10 cellular contexts compared by ENCODE assay signal in the genomic region with DNA sequence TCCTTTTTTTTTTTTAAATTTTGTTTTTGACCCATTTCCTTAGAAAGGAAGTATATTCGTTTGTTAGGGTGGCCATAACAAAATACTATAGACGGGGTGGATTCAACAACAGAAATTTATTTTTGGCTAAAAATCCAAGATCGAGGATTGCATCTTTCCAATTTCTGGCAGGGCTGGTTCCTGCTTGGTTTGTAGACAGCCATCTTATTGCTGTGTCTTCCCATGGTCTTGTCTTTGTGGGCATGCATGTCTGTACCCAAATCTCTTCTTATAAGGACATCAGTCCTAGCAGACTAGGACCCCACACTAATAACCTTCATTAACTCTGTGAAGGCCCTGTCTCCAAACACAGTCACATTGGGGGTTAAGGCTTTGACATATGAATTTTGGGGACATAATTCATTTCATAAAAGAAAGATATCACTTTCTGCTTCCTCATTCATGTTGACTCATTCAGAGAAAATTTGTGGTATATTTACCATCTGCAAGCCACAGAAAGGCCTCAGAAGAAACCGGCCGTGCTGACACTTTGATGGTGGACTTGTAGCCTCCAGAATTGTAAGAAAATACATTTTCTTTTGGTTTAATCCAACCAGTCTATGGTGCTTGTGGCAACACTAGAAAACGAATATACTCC.
DNase-seq lines count a peak whose midpoint lies in the region; ATAC-seq and TF ChIP-seq lines count a peak whose summit lies in the region.
"Had no signal": no experiment of that assay in that cellular context is flagged by ENCODE, and none has a peak within 500 bp of the region (broad histone marks: within the 10 kb centered on the region; RNA-seq: fewer than 3 reads in every experiment).

No MANE protein-coding gene starts in this region.

- peaks cover 4% of the 10 kb centered on the region for H3K27me3 ChIP-seq in adipocyte (replicated peaks; ENCODE audit: control insufficient read depth, insufficient read depth, low read length)
- no peaks in the 10 kb centered on the region for H3K27me3 ChIP-seq in vagina

- TF ChIP-seq CTCF in vagina (IDR thresholded peaks at IDR 0.05) (no peak), chondrocyte (IDR thresholded peaks at IDR 0.05) (no peak)

- no peak for TF ChIP-seq POLR2A in vagina (IDR thresholded peaks at IDR 0.05)

- H3K9me3 Mint-ChIP-seq in chondrocyte (ENCODE audit: low read depth), result no peaks in the 10 kb centered on the region

- no peaks in the 10 kb centered on the region for H3K36me3 ChIP-seq in adipocyte (ENCODE audit: control insufficient read depth, insufficient read depth, low read length, severe bottlenecking)
- H3K36me3 ChIP-seq in vagina, result no peaks in the 10 kb centered on the region

- no peak overlapping the region for H3K27ac ChIP-seq in vagina

- H3K27ac Mint-ChIP-seq in chondrocyte (ENCODE audit: unreplicated experiment), result no peak overlapping the region

- DNase-seq in ELR (ENCODE audit: low read depth), result peak; percentile 78
- DNase-seq in adipocyte (ENCODE audit: low read depth), result peak; percentile 53
- DNase-seq in GOT3 (lab: John Stamatoyannopoulos, UW), result no peak
- DNase-seq in vagina (ENCODE audit: extremely low spot score in 2 of 2), result no peak
- DNase-seq in NCI-H345 treated with DMSO at 0.1 percent for 48 hours (lab: John Stamatoyannopoulos, UW; ENCODE audit: unreplicated experiment), result no peak
- DNase-seq in chondrocyte (ENCODE audit: low spot score), result no peak
- DNase-seq: activated naive CD4-positive, alpha-beta T cell treated with anti-CD3 and anti-CD28 coated beads, Interleukin-2, amount 50 U/mL, for 16 hours; NCI-H524 had no signal

- H3K9ac ChIP-seq in adipocyte (ENCODE audit: low read length), result no peak overlapping the region

- H3K36me3 Mint-ChIP-seq in chondrocyte (ENCODE audit: low read depth), result no peaks in the 10 kb centered on the region

- no peak overlapping the region for H3K4me3 Mint-ChIP-seq in chondrocyte (ENCODE audit: unreplicated experiment)

- no peaks in the 10 kb centered on the region for H3K4me1 ChIP-seq in adipocyte (ENCODE audit: control insufficient read depth, insufficient read depth, low read length)
- H3K4me1 ChIP-seq in vagina, result no peaks in the 10 kb centered on the region

- ATAC-seq in GM21423 (IDR thresholded peaks at IDR 0.05; ENCODE audit: unreplicated experiment), result peak; percentile 70
- peak; percentile 80 for ATAC-seq in HG03432 (IDR thresholded peaks at IDR 0.05; ENCODE audit: unreplicated experiment)

- H3K27me3 Mint-ChIP-seq in chondrocyte (ENCODE audit: low read depth), result peaks cover 6% of the 10 kb centered on the region

- intact Hi-C loops in vagina (cut with DNase I), result no loop called here

- H3K4me3 ChIP-seq in adipocyte (ENCODE audit: low read length) (no peak overlapping the region), vagina (no peak overlapping the region)

- H3K9me3 ChIP-seq in adipocyte (ENCODE audit: control insufficient read depth, low read length) (no peaks in the 10 kb centered on the region), vagina (no peaks in the 10 kb centered on the region)

- peaks cover 16% of the 10 kb centered on the region for H3K4me1 Mint-ChIP-seq in chondrocyte (ENCODE audit: low read depth)

Comparison
In these comparisons a context has a peak if more than half of its experiments do, and no peak if none do; other contexts are left out.
1. DNase-seq: peak in ELR (single experiment) and adipocyte (single experiment); none in GOT3 (single experiment), vagina (0 of 2), NCI-H345 treated with DMSO at 0.1 percent for 48 hours (single experiment) and chondrocyte (single experiment).